Comparison of ENCODE assay signal across 16 cellular contexts in genomic region chr15:81224232-81224631, GRCh38.
"Had no signal": no experiment of that assay in that cellular context is flagged by ENCODE, and none has a peak within 500 bp of the region (broad histone marks: within the 10 kb centered on the region; RNA-seq: fewer than 3 reads in every experiment).

No MANE protein-coding gene starts in this region.

- H3K27me3 Mint-ChIP-seq: activated CD8-positive, alpha-beta T cell treated with anti-CD3 and anti-CD28 coated beads for 36 hours; activated naive CD4-positive, alpha-beta T cell treated with anti-CD3 and anti-CD28 coated beads, Interleukin-2, amount 50 U/mL, for 24 hours had no signal

- H3K4me3 Mint-ChIP-seq: activated B cell treated with CpG ODN at 0.5 μM for 24 hours; activated CD8-positive, alpha-beta T cell treated with anti-CD3 and anti-CD28 coated beads for 36 hours; activated naive CD4-positive, alpha-beta T cell treated with anti-CD3 and anti-CD28 coated beads, Interleukin-2, amount 50 U/mL, for 24 hours; activated T-cell treated with anti-CD3 and anti-CD28 coated beads, Interleukin-2, amount 50 U/mL, for 4 hours; natural killer cell treated with Interleukin-12 subunit alpha and Interleukin-12 subunit beta and Interleukin-15 and Interleukin-18, amount 100 ng/mL, for 72 hours; T-helper 17 cell had no signal

- H3K27me3 ChIP-seq: adrenal gland, left lung had no signal

- ATAC-seq: activated CD8-positive, alpha-beta T cell treated with anti-CD3 and anti-CD28 coated beads for 36 hours; activated T-cell treated with anti-CD3 and anti-CD28 coated beads, Interleukin-2, amount 50 U/mL, for 4 hours; natural killer cell treated with Interleukin-12 subunit alpha and Interleukin-12 subunit beta and Interleukin-15 and Interleukin-18, amount 100 ng/mL, for 72 hours; stimulated activated naive CD8-positive, alpha-beta T cell treated with anti-CD3 and anti-CD28 coated beads, Interleukin-15, Interleukin-2, amounts not matched to agents 100 U/mL and 50 U/mL, for 24 hours; T-helper 17 cell had no signal

- H3K4me3 ChIP-seq: adrenal gland, left lung, thoracic aorta had no signal

- H3K9me3 ChIP-seq: adrenal gland, left lung, thoracic aorta had no signal

- H3K36me3 ChIP-seq: adrenal gland, left lung, thoracic aorta had no signal

- H3K4me1 Mint-ChIP-seq: activated B cell treated with CpG ODN at 0.5 μM for 24 hours; activated naive CD4-positive, alpha-beta T cell treated with anti-CD3 and anti-CD28 coated beads, Interleukin-2, amount 50 U/mL, for 24 hours had no signal

- H3K27ac Mint-ChIP-seq: activated B cell treated with CpG ODN at 0.5 μM for 24 hours; activated CD8-positive, alpha-beta T cell treated with anti-CD3 and anti-CD28 coated beads for 36 hours; activated naive CD4-positive, alpha-beta T cell treated with anti-CD3 and anti-CD28 coated beads, Interleukin-2, amount 50 U/mL, for 24 hours; natural killer cell treated with Interleukin-12 subunit alpha and Interleukin-12 subunit beta and Interleukin-15 and Interleukin-18, amount 100 ng/mL, for 72 hours; T-helper 17 cell had no signal

- DNase-seq: activated B cell treated with CpG ODN at 0.5 μM for 24 hours; activated CD4-positive, alpha-beta T cell treated with anti-CD3 and anti-CD28 coated beads for 48 hours; activated CD8-positive, alpha-beta T cell treated with anti-CD3 and anti-CD28 coated beads for 36 hours; activated effector memory CD4-positive, alpha-beta T cell treated with anti-CD3 and anti-CD28 coated beads, Interleukin-2, amount 50 U/mL, for 16 hours; activated T-cell treated with anti-CD3 and anti-CD28 coated beads, Interleukin-2, amount 50 U/mL, for 4 hours; adrenal gland; cortex of kidney; effector CD8-positive, alpha-beta T cell; hippocampal formation; mesendoderm; stimulated activated naive CD8-positive, alpha-beta T cell treated with anti-CD3 and anti-CD28 coated beads, Interleukin-15, Interleukin-2, amounts not matched to agents 100 U/mL and 50 U/mL, for 24 hours; T-helper 17 cell had no signal

- H3K9me3 Mint-ChIP-seq: activated B cell treated with CpG ODN at 0.5 μM for 24 hours; activated CD8-positive, alpha-beta T cell treated with anti-CD3 and anti-CD28 coated beads for 36 hours; activated naive CD4-positive, alpha-beta T cell treated with anti-CD3 and anti-CD28 coated beads, Interleukin-2, amount 50 U/mL, for 24 hours; activated T-cell treated with anti-CD3 and anti-CD28 coated beads, Interleukin-2, amount 50 U/mL, for 4 hours; natural killer cell treated with Interleukin-12 subunit alpha and Interleukin-12 subunit beta and Interleukin-15 and Interleukin-18, amount 100 ng/mL, for 72 hours had no signal

- H3K4me1 ChIP-seq: adrenal gland had no signal
